ENCODE assay signal across 29 cellular contexts in the genomic region with DNA sequence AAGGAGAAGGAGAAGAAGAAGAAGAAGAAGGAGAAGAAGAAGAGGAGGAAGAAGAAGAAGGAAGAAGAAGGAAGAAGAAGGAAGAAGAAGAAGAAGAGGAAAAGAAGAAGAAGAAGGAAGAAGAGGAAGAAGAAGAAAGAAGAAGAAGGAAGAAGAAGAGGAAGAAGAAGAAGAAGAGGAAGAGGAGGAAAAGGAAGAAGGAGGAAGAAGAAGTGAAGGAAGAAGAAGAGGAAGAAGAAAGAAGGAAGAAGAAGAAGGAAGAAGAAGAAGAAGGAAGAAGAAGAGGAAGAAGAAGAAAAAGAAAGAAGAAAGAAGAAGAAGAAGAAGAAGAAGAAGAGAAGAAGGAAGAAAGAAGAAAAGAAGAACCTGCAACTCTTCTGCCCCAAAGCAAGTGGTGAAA.
"Had no signal": no experiment of that assay in that cellular context is flagged by ENCODE, and none has a peak within 500 bp of the region (broad histone marks: within the 10 kb centered on the region; RNA-seq: fewer than 3 reads in every experiment).

No MANE protein-coding gene starts in this region.

- DNase-seq: stimulated activated CD4-positive, alpha-beta T cell treated with anti-CD3 and anti-CD28 coated beads, Interleukin-2, amount 100 ng/mL, for 48 hours; stimulated activated CD4-positive, alpha-beta T cell treated with anti-CD3 and anti-CD28 coated beads, Interleukin-4, amount 100 ng/mL, for 1 hour; stimulated activated CD4-positive, alpha-beta T cell treated with anti-CD3 and anti-CD28 coated beads, Interleukin-4, amount 100 ng/mL, for 24 hours; stimulated activated CD4-positive, alpha-beta T cell treated with anti-CD3 and anti-CD28 coated beads, Interleukin-4, amount 100 ng/mL, for 4 hours; stimulated activated CD8-positive, alpha-beta memory T cell treated with anti-CD3 and anti-CD28 coated beads, Interleukin-4, amount 100 ng/mL, for 48 hours; stimulated activated naive B cell treated with anti-CD40 and anti-IgM and Interleukin-4, amounts not matched to agents 10 μg/mL and 1 μg/mL and 100 μg/mL, for 72 hours; stimulated activated naive CD4-positive, alpha-beta T cell; stimulated activated naive CD4-positive, alpha-beta T cell treated with Interleukin-2 at 50 U/mL for 16 hours; stimulated activated naive CD8-positive, alpha-beta T cell treated with anti-CD3 and anti-CD28 coated beads, Interleukin-15, amount 100 ng/mL, for 72 hours; stimulated activated naive CD8-positive, alpha-beta T cell treated with anti-CD3 and anti-CD28 coated beads, Interleukin-15, Interleukin-2, amounts not matched to agents 100 U/mL and 50 U/mL, for 24 hours; stomach; substantia nigra; testis; thyroid gland; tibial artery; transverse colon; trophoblast cell; upper lobe of left lung; upper lobe of right lung; uterus had no signal

- H3K9me3 ChIP-seq: suprapubic skin, testis, thoracic aorta, thyroid gland, upper lobe of right lung, uterus, vagina had no signal

- H3K4me3 Mint-ChIP-seq: stimulated activated effector memory CD8-positive, alpha-beta T cell treated with anti-CD3 and anti-CD28 coated beads, Interleukin-12 subunit alpha, Interleukin-12 subunit beta, amount 100 ng/mL, for 72 hours; stimulated activated memory B cell treated with anti-CD40 and anti-IgM and Interleukin-4, amounts not matched to agents 10 μg/mL and 1 μg/mL and 100 μg/mL, for 72 hours; stimulated activated naive B cell treated with anti-CD40 and anti-IgM and Interleukin-4, amounts not matched to agents 10 μg/mL and 1 μg/mL and 100 μg/mL, for 72 hours; stimulated activated naive CD8-positive, alpha-beta T cell treated with anti-CD3 and anti-CD28 coated beads, Interleukin-15, amount 100 ng/mL, for 72 hours; stimulated activated naive CD8-positive, alpha-beta T cell treated with anti-CD3 and anti-CD28 coated beads, Interleukin-15, Interleukin-2, amounts not matched to agents 100 ng/mL and 50 ng/mL, for 24 hours; type B pancreatic cell had no signal

- H3K27ac Mint-ChIP-seq: stimulated activated effector memory CD8-positive, alpha-beta T cell treated with anti-CD3 and anti-CD28 coated beads, Interleukin-12 subunit alpha, Interleukin-12 subunit beta, amount 100 ng/mL, for 72 hours; stimulated activated memory B cell treated with anti-CD40 and anti-IgM and Interleukin-4, amounts not matched to agents 10 μg/mL and 1 μg/mL and 100 μg/mL, for 72 hours; stimulated activated naive B cell treated with anti-CD40 and anti-IgM and Interleukin-4, amounts not matched to agents 10 μg/mL and 1 μg/mL and 100 μg/mL, for 72 hours; stimulated activated naive CD8-positive, alpha-beta T cell treated with anti-CD3 and anti-CD28 coated beads, Interleukin-15, amount 100 ng/mL, for 72 hours; stimulated activated naive CD8-positive, alpha-beta T cell treated with anti-CD3 and anti-CD28 coated beads, Interleukin-15, Interleukin-2, amounts not matched to agents 100 ng/mL and 50 ng/mL, for 24 hours; type B pancreatic cell had no signal

- ATAC-seq: stimulated activated effector memory CD8-positive, alpha-beta T cell treated with anti-CD3 and anti-CD28 coated beads, Interleukin-12 subunit alpha, Interleukin-12 subunit beta, amount 100 ng/mL, for 72 hours; stimulated activated memory B cell treated with anti-CD40 and anti-IgM and Interleukin-4, amounts not matched to agents 10 μg/mL and 1 μg/mL and 100 μg/mL, for 72 hours; stimulated activated naive B cell treated with anti-CD40 and anti-IgM and Interleukin-4, amounts not matched to agents 10 μg/mL and 1 μg/mL and 100 μg/mL, for 72 hours; stimulated activated naive CD8-positive, alpha-beta T cell treated with anti-CD3 and anti-CD28 coated beads, Interleukin-15, amount 100 ng/mL, for 72 hours; stimulated activated naive CD8-positive, alpha-beta T cell treated with anti-CD3 and anti-CD28 coated beads, Interleukin-15, Interleukin-2, amounts not matched to agents 100 U/mL and 50 U/mL, for 24 hours; upper lobe of right lung had no signal

- H3K36me3 ChIP-seq: stomach, suprapubic skin, thoracic aorta, thyroid gland, tibial artery, tibial nerve, transverse colon, upper lobe of left lung, upper lobe of right lung, uterus, vagina had no signal

- H3K27me3 ChIP-seq: stomach, suprapubic skin, testis, thyroid gland, tibial artery, tibial nerve, transverse colon, upper lobe of left lung, upper lobe of right lung, uterus, vagina had no signal

- H3K27me3 Mint-ChIP-seq: stimulated activated memory B cell treated with anti-CD40 and anti-IgM and Interleukin-4, amounts not matched to agents 10 μg/mL and 1 μg/mL and 100 μg/mL, for 72 hours; stimulated activated naive B cell treated with anti-CD40 and anti-IgM and Interleukin-4, amounts not matched to agents 10 μg/mL and 1 μg/mL and 100 μg/mL, for 72 hours; stimulated activated naive CD8-positive, alpha-beta T cell treated with anti-CD3 and anti-CD28 coated beads, Interleukin-15, amount 100 ng/mL, for 72 hours; stimulated activated naive CD8-positive, alpha-beta T cell treated with anti-CD3 and anti-CD28 coated beads, Interleukin-15, Interleukin-2, amounts not matched to agents 100 ng/mL and 50 ng/mL, for 24 hours; type B pancreatic cell had no signal

- H3K4me1 ChIP-seq: stomach, suprapubic skin, testis, thyroid gland, tibial artery, tibial nerve, upper lobe of right lung, uterus, vagina had no signal

- H3K4me1 Mint-ChIP-seq: stimulated activated effector memory CD8-positive, alpha-beta T cell treated with anti-CD3 and anti-CD28 coated beads, Interleukin-12 subunit alpha, Interleukin-12 subunit beta, amount 100 ng/mL, for 72 hours; stimulated activated memory B cell treated with anti-CD40 and anti-IgM and Interleukin-4, amounts not matched to agents 10 μg/mL and 1 μg/mL and 100 μg/mL, for 72 hours; stimulated activated naive B cell treated with anti-CD40 and anti-IgM and Interleukin-4, amounts not matched to agents 10 μg/mL and 1 μg/mL and 100 μg/mL, for 72 hours; stimulated activated naive CD8-positive, alpha-beta T cell treated with anti-CD3 and anti-CD28 coated beads, Interleukin-15, amount 100 ng/mL, for 72 hours had no signal

- H3K27ac ChIP-seq: stomach, suprapubic skin, testis, thoracic aorta, thyroid gland, tibial artery, tibial nerve, transverse colon, upper lobe of left lung, upper lobe of right lung, uterus, vagina had no signal

- FAIRE-seq: urothelium cell line had no signal

- H3K4me3 ChIP-seq: stomach, suprapubic skin, testis, thoracic aorta, thyroid gland, tibial artery, tibial nerve, transverse colon, upper lobe of left lung, upper lobe of right lung, uterus, vagina had no signal
